Comparison of ENCODE assay signal across 1 cellular context in genomic region chr3:137906985-137907649, GRCh38.
TF ChIP-seq lines count a peak whose summit lies in the region.

No MANE protein-coding gene starts in this region.

TF ChIP-seq in HepG2, 621 proteins besides CTCF, POLR2A, EP300 and RAD21 (continued from another document):
- TF ChIP-seq, protein P1, sequence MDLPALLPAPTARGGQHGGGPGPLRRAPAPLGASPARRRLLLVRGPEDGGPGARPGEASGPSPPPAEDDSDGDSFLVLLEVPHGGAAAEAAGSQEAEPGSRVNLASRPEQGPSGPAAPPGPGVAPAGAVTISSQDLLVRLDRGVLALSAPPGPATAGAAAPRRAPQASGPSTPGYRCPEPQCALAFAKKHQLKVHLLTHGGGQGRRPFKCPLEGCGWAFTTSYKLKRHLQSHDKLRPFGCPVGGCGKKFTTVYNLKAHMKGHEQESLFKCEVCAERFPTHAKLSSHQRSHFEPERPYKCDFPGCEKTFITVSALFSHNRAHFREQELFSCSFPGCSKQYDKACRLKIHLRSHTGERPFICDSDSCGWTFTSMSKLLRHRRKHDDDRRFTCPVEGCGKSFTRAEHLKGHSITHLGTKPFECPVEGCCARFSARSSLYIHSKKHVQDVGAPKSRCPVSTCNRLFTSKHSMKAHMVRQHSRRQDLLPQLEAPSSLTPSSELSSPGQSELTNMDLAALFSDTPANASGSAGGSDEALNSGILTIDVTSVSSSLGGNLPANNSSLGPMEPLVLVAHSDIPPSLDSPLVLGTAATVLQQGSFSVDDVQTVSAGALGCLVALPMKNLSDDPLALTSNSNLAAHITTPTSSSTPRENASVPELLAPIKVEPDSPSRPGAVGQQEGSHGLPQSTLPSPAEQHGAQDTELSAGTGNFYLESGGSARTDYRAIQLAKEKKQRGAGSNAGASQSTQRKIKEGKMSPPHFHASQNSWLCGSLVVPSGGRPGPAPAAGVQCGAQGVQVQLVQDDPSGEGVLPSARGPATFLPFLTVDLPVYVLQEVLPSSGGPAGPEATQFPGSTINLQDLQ (CRISPR knock-in tag; IDR thresholded peaks at IDR 0.05): no peak
- TF ChIP-seq, protein P2, sequence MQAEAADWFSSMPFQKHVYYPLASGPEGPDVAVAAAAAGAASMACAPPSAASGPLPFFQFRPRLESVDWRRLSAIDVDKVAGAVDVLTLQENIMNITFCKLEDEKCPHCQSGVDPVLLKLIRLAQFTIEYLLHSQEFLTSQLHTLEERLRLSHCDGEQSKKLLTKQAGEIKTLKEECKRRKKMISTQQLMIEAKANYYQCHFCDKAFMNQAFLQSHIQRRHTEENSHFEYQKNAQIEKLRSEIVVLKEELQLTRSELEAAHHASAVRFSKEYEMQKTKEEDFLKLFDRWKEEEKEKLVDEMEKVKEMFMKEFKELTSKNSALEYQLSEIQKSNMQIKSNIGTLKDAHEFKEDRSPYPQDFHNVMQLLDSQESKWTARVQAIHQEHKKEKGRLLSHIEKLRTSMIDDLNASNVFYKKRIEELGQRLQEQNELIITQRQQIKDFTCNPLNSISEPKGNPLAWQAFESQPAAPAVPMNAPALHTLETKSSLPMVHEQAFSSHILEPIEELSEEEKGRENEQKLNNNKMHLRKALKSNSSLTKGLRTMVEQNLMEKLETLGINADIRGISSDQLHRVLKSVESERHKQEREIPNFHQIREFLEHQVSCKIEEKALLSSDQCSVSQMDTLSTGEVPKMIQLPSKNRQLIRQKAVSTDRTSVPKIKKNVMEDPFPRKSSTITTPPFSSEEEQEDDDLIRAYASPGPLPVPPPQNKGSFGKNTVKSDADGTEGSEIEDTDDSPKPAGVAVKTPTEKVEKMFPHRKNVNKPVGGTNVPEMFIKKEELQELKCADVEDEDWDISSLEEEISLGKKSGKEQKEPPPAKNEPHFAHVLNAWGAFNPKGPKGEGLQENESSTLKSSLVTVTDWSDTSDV (CRISPR knock-in tag; IDR thresholded peaks at IDR 0.05): no peak
- TF ChIP-seq ZFP36L1 (CRISPR knock-in tag; IDR thresholded peaks at IDR 0.05) (no peak), AGO1 (IDR thresholded peaks at IDR 0.05; ENCODE audit: low read depth, low read length, poor library complexity, severe bottlenecking) (no peak), ZNF256 (CRISPR knock-in tag; conservative IDR thresholded peaks at IDR 0.05) (no peak), HNRNPL (IDR thresholded peaks at IDR 0.05; ENCODE audit: low read depth, low read length) (no peak)
